ENCODE assay signal across 9 cellular contexts in the genomic region with DNA sequence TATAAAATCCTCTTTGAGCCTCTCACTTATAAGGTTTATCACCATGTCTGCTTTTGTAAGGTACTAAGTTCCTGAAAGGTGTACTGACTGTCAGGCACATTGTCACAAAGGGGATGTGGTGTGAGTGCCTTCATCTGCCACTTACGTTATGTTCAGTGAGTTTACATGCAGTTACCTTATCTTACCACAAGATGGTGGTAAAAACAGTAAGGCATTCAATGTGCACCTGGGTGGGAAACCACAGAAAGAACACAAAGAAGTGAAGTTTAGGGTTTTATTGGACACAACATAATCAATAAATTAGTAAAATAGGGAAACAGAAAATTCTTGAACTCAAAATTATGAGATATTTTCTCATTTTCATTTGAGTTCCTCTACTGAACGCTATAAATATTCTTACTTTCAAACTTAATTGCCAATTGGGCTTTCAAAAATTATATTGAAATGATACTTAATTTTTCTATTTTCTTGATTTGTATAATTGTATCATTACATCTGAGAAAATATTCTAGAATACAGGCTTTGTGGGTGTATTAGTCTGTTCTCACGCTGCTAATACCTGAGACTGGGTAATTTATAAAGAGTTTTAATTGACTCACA.
DNase-seq lines count a peak whose midpoint lies in the region; ATAC-seq and TF ChIP-seq lines count a peak whose summit lies in the region.
"Had no signal": no experiment of that assay in that cellular context is flagged by ENCODE, and none has a peak within 500 bp of the region (broad histone marks: within the 10 kb centered on the region; RNA-seq: fewer than 3 reads in every experiment).

No MANE protein-coding gene starts in this region.

- H3K9me3 ChIP-seq in upper lobe of left lung, result no peaks in the 10 kb centered on the region

- H3K36me3 ChIP-seq in upper lobe of left lung, result no peaks in the 10 kb centered on the region

- ATAC-seq in GM18867 (IDR thresholded peaks at IDR 0.05; ENCODE audit: unreplicated experiment), result peak; percentile 99
- ATAC-seq in HG03039 (IDR thresholded peaks at IDR 0.05; ENCODE audit: unreplicated experiment), result peak; percentile 94
- peak in 1 of 2 donors; percentile 70 for ATAC-seq in upper lobe of left lung (ENCODE audit: low FRiP score in 2 of 2)
- ATAC-seq: naive thymus-derived CD4-positive, alpha-beta T cell had no signal

- WGBS in upper lobe of left lung, 2 donors, result 59 to 63% methylated on average over 3 of the region's 3 CpGs

- DNase-seq in Ammon's horn (ENCODE audit: low spot score), result peak; percentile 65
- peak; percentile 23 for DNase-seq in NCI-H2029 treated with DMSO at 0.1 percent for 48 hours (lab: John Stamatoyannopoulos, UW)
- DNase-seq in amniotic epithelial cell (ENCODE audit: low read depth), result peak; percentile 49
- DNase-seq in iPS-NIHi7 (ENCODE audit: extremely low spot score), result peak; percentile 65
- DNase-seq in upper lobe of left lung, result no peak
- DNase-seq in posterior vena cava (ENCODE audit: low spot score), result no peak

- intact Hi-C loops in posterior vena cava (cut with DNase I), result no loop called here

- no peak overlapping the region for H3K27ac ChIP-seq in upper lobe of left lung

- no peak overlapping the region for H3K4me3 ChIP-seq in upper lobe of left lung

- TF ChIP-seq EP300 in upper lobe of left lung (IDR thresholded peaks at IDR 0.05), result no peak

- H3K27me3 ChIP-seq in upper lobe of left lung, result no peaks in the 10 kb centered on the region

- TF ChIP-seq POLR2A in upper lobe of left lung (IDR thresholded peaks at IDR 0.05), result no peak

- H3K4me1 ChIP-seq in upper lobe of left lung, result no peaks in the 10 kb centered on the region

- TF ChIP-seq CTCF in upper lobe of left lung (IDR thresholded peaks at IDR 0.05), result peak; percentile 11 to 61 (median 51)

Comparison
In these comparisons a context has a peak if more than half of its experiments do, and no peak if none do; other contexts are left out.
1. DNase-seq: peak in Ammon's horn (single experiment), NCI-H2029 treated with DMSO at 0.1 percent for 48 hours (single experiment), amniotic epithelial cell (single experiment) and iPS-NIHi7 (single experiment); none in upper lobe of left lung (0 of 2) and posterior vena cava (single experiment).